In the genomic region with DNA sequence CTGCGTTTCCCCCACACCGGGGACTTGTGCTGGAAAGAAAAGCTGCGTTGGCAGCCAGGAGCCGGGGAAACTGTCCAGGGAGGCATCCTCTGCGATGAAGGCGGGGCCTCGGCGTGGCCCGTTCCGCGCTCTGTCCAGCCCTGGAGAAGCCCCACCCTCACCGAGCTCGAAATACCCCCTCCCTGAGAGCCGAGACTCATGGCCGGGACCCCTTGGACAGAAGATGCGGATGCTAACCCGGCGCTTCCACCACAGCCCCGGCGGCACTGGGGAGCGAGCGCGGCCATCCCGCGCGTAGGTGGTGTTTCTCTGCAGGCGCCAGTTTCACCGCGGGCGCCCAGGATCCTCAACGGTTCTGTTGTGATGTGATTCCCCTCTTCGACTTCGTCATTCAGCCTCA, we compare ENCODE assay signal across 13 cellular contexts. TPM values are rescaled to one million over a fixed set of nuclear protein-coding genes. Genes with fewer than 3 reads are reported as not detected.
DNase-seq lines count a peak whose midpoint lies in the region; ATAC-seq, FAIRE-seq and TF ChIP-seq lines count a peak whose summit lies in the region.
"Had no signal": no experiment of that assay in that cellular context is flagged by ENCODE, and none has a peak within 500 bp of the region (broad histone marks: within the 10 kb centered on the region; RNA-seq: fewer than 3 reads in every experiment).

No MANE protein-coding gene starts in this region.

- no peak overlapping the region for H3K27ac ChIP-seq in astrocyte (ENCODE audit: low read depth, low read length)
- H3K27ac ChIP-seq: HL-60, ovary had no signal

- no peak for FAIRE-seq in astrocyte (lab: Jason Lieb, UNC)
- FAIRE-seq: colon, H54 had no signal

- H3K9me3 ChIP-seq in astrocyte (ENCODE audit: insufficient read depth, low read depth, low read length) = peaks cover 2% of the 10 kb centered on the region
- H3K9me3 ChIP-seq: ovary had no signal

- TF ChIP-seq CTCF in NB4 (IDR thresholded peaks at IDR 0.05; ENCODE audit: low read depth, low read length) (no peak), astrocyte (IDR thresholded peaks at IDR 0.05; ENCODE audit: insufficient read depth, low read depth, low read length) (no peak)

- peak overlapping the region; percentile 89 for H3K4me3 ChIP-seq in NB4 (ENCODE audit: low read depth, low read length)
- no peak overlapping the region for H3K4me3 ChIP-seq in astrocyte (ENCODE audit: insufficient read depth, low read depth, low read length)
- H3K4me3 ChIP-seq: ovary had no signal

- H3K27ac Mint-ChIP-seq in astrocyte (ENCODE audit: unreplicated experiment) = no peak overlapping the region

- peaks cover 33% of the 10 kb centered on the region for H3K27me3 ChIP-seq in astrocyte (ENCODE audit: insufficient read depth, low read length)
- H3K27me3 ChIP-seq: ovary had no signal

- peaks cover 42% of the 10 kb centered on the region for H3K27me3 Mint-ChIP-seq in astrocyte (ENCODE audit: low read depth, unreplicated experiment)

- no peaks in the 10 kb centered on the region for H3K9me3 Mint-ChIP-seq in astrocyte (ENCODE audit: unreplicated experiment)

- DNase-seq in activated T-cell treated with anti-CD3 and anti-CD28 coated beads for 48 hours (ENCODE audit: low read depth) = peak; percentile 15
- DNase-seq in activated T-cell treated with anti-CD3 and anti-CD28 coated beads for 4 hours = no peak
- DNase-seq in NB4 (ENCODE audit: low read depth) = peak; percentile 82
- no peak for DNase-seq in astrocyte (ENCODE audit: low read depth)
- DNase-seq in posterior cingulate gyrus = peak in 8 of 10 donors; percentile 35 to 91 (median 54)
- DNase-seq in HuH-7.5 (ENCODE audit: low spot score) = no peak
- DNase-seq: NCI-H2029, ovary had no signal

- no peaks in the 10 kb centered on the region for H3K79me2 ChIP-seq in astrocyte (ENCODE audit: insufficient read depth, low read length)

- peak; percentile 23 for TF ChIP-seq POLR2A in NB4 (IDR thresholded peaks at IDR 0.05; ENCODE audit: extremely low read depth, insufficient read length)

- peaks cover 2% of the 10 kb centered on the region for H3K4me1 ChIP-seq in astrocyte (ENCODE audit: insufficient read depth, low read length)

- peaks cover 11% of the 10 kb centered on the region for H3K4me1 Mint-ChIP-seq in astrocyte (ENCODE audit: low read depth, unreplicated experiment)

- intact Hi-C loops in posterior cingulate gyrus (cut with DNase I) = no loop called here

- ATAC-seq in GM19023 (IDR thresholded peaks at IDR 0.05; ENCODE audit: unreplicated experiment) (no peak), GM19351 (IDR thresholded peaks at IDR 0.05; ENCODE audit: unreplicated experiment) (no peak)

- no peak overlapping the region for H3K9ac ChIP-seq in astrocyte (ENCODE audit: low read length)

- H4K20me1 ChIP-seq in astrocyte (ENCODE audit: insufficient read depth, low read length) = peaks cover 7% of the 10 kb centered on the region

- H3K36me3 Mint-ChIP-seq in astrocyte (ENCODE audit: low read depth, unreplicated experiment) = peaks cover 5% of the 10 kb centered on the region

- no peak overlapping the region for H2AFZ ChIP-seq in astrocyte (ENCODE audit: low read depth, low read length)

- no peaks in the 10 kb centered on the region for H3K36me3 ChIP-seq in astrocyte (ENCODE audit: insufficient read depth, low read length)
- H3K36me3 ChIP-seq: ovary had no signal

- peak overlapping the region; percentile 15 for H3K4me2 ChIP-seq in astrocyte (ENCODE audit: low read length)

- no peak overlapping the region for H3K4me3 Mint-ChIP-seq in astrocyte (ENCODE audit: unreplicated experiment)

RNA-seq across cellular contexts. Expression of a gene that starts 31.6 kb away (rescaled TPM):
- 6.2 and 7.8 TPM in 2 replicates for total RNA-seq in astrocyte

Comparison
In these comparisons a context has a peak if more than half of its experiments do, and no peak if none do; other contexts are left out.
1. DNase-seq: peak in activated T-cell treated with anti-CD3 and anti-CD28 coated beads for 48 hours (single experiment), NB4 (single experiment) and posterior cingulate gyrus (8 of 10); none in activated T-cell treated with anti-CD3 and anti-CD28 coated beads for 4 hours (single experiment), astrocyte (single experiment) and HuH-7.5 (single experiment).